Comparison of ENCODE assay signal across 1 cellular context in genomic region chr15:101479851-101480612, GRCh38.
TF ChIP-seq lines count a peak whose summit lies in the region.

No MANE protein-coding gene starts in this region.

TF ChIP-seq in neural cell, 6 proteins besides CTCF, POLR2A, EP300 and RAD21 (continued from another document):
- TF ChIP-seq REST (IDR thresholded peaks at IDR 0.05; ENCODE audit: borderline replicate concordance) (no peak), POLR2AphosphoS5 (IDR thresholded peaks at IDR 0.05) (peak; percentile 25), SMC3 (conservative IDR thresholded peaks at IDR 0.05; ENCODE audit: poor library complexity) (no peak), EZH2 (IDR thresholded peaks at IDR 0.05; ENCODE audit: borderline replicate concordance, insufficient read depth, low read length, poor library complexity, severe bottlenecking) (no peak)
TF ChIP-seq in neural cell: peak in this region for 1.
